In the genomic region with DNA sequence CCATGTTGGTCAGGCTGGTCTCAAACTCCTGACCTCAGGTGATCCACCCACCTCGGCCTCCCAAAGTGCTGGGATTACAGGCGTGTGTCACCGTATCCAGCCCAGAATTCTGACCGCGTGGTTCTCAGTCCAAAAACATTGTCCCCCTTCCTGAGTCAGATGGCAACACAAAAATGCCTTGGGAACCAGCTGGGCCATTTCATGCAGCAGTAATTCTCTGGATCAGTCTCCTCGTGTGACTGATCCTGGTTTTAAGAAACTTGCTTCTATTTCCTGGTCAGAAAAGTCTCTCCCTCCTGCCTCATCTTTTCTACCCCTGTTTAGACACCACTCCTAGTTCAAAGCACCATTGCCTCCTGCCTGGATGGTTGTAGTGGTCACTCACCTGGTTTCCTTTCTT, we compare ENCODE assay signal across 35 cellular contexts.
"Had no signal": no experiment of that assay in that cellular context is flagged by ENCODE, and none has a peak within 500 bp of the region (broad histone marks: within the 10 kb centered on the region; RNA-seq: fewer than 3 reads in every experiment).

No MANE protein-coding gene starts in this region.

- H3K4me3 ChIP-seq: adrenal gland, body of pancreas, breast epithelium, coronary artery had no signal

- H3K27me3 Mint-ChIP-seq: activated B cell treated with CpG ODN at 0.5 μM for 24 hours; activated CD4-positive, alpha-beta memory T cell treated with anti-CD3 and anti-CD28 coated beads for 36 hours; activated CD4-positive, alpha-beta T cell treated with anti-CD3 and anti-CD28 coated beads, Interleukin-2, amount 10 ng/mL, durations not matched to agents 24 days and 14 days; activated CD8-positive, alpha-beta T cell treated with anti-CD3 and anti-CD28 coated beads for 36 hours; activated T-helper 17 cell treated with anti-CD3 and anti-CD28 coated beads, Interleukin-2, amount 50 U/mL, for 72 hours had no signal

- H3K36me3 ChIP-seq: adrenal gland, brain microvascular endothelial cell, breast epithelium had no signal

- DNase-seq: activated B cell treated with CpG ODN at 0.5 μM for 24 hours; activated CD4-positive, alpha-beta memory T cell treated with anti-CD3 and anti-CD28 coated beads for 36 hours; activated CD4-positive, alpha-beta T cell treated with anti-CD3 and anti-CD28 coated beads for 4 hours; activated CD4-positive, alpha-beta T cell treated with anti-CD3 and anti-CD28 coated beads, Interleukin-2, amount 10 ng/mL, durations not matched to agents 24 days and 14 days; activated CD4-positive, alpha-beta T cell treated with anti-CD3 and anti-CD28 coated beads, Interleukin-2, amount 50 U/mL, for 1 hour; activated CD4-positive, alpha-beta T cell treated with anti-CD3 and anti-CD28 coated beads, Interleukin-2, amount 50 U/mL, for 4 hours; activated CD4-positive, CD25-positive, alpha-beta regulatory T cell treated with anti-CD3 and anti-CD28 coated beads, Interleukin-2, amount 50 U/mL, for 72 hours; activated CD8-positive, alpha-beta memory T cell treated with anti-CD3 and anti-CD28 coated beads, Interleukin-2, amount 50 U/mL, for 4 hours; activated CD8-positive, alpha-beta T cell treated with anti-CD3 and anti-CD28 coated beads for 36 hours; activated effector memory CD4-positive, alpha-beta T cell treated with anti-CD3 and anti-CD28 coated beads, Interleukin-2, amount 50 U/mL, for 16 hours; activated gamma-delta T cell treated with Interleukin-2 at 50 U/mL for 16 hours; activated naive CD4-positive, alpha-beta T cell; activated naive CD4-positive, alpha-beta T cell treated with anti-CD3 and anti-CD28 coated beads for 36 hours; activated naive CD4-positive, alpha-beta T cell treated with anti-CD3 and anti-CD28 coated beads, Interleukin-2, amount 50 U/mL, for 16 hours; activated naive CD8-positive, alpha-beta T cell treated with anti-CD3 and anti-CD28 coated beads for 36 hours; activated T-cell treated with anti-CD3 and anti-CD28 coated beads for 4 hours; activated T-cell treated with anti-CD3 and anti-CD28 coated beads, Interleukin-2, amount 50 U/mL, for 1 hour; activated T-cell treated with anti-CD3 and anti-CD28 coated beads, Interleukin-2, amount 50 U/mL, for 4 hours; activated T-cell treated with anti-CD3 and anti-CD28 coated beads, Interleukin-2, amount 50 U/mL, for 72 hours; adrenal gland; amniotic stem cell; aorta; body of pancreas; brain microvascular endothelial cell; central memory CD4-positive, alpha-beta T cell; cerebellar nuclear complex; T-helper 2 cell; T-helper 9 cell had no signal

- H3K27ac ChIP-seq: adrenal gland, body of pancreas, brain microvascular endothelial cell, breast epithelium, coronary artery, VCaP had no signal

- ATAC-seq: activated CD8-positive, alpha-beta T cell treated with anti-CD3 and anti-CD28 coated beads for 36 hours; activated naive CD4-positive, alpha-beta T cell treated with anti-CD3 and anti-CD28 coated beads, Interleukin-2, amount 50 U/mL, for 72 hours; activated T-cell treated with anti-CD3 and anti-CD28 coated beads, Interleukin-2, amount 50 U/mL, for 4 hours; activated T-cell treated with anti-CD3 and anti-CD28 coated beads, Interleukin-2, amount 50 U/mL, for 72 hours; activated T-helper 17 cell treated with anti-CD3 and anti-CD28 coated beads, Interleukin-2, amount 50 U/mL, for 72 hours; body of pancreas had no signal

- H3K4me1 ChIP-seq: body of pancreas, breast epithelium had no signal

- H3K4me1 Mint-ChIP-seq: activated B cell treated with CpG ODN at 0.5 μM for 24 hours; activated CD4-positive, alpha-beta T cell treated with anti-CD3 and anti-CD28 coated beads, Interleukin-2, amount 10 ng/mL, durations not matched to agents 24 days and 14 days; activated naive CD8-positive, alpha-beta T cell treated with anti-CD3 and anti-CD28 coated beads for 36 hours; activated T-helper 17 cell treated with anti-CD3 and anti-CD28 coated beads, Interleukin-2, amount 50 U/mL, for 72 hours had no signal

- H3K27me3 ChIP-seq: adrenal gland, body of pancreas, brain microvascular endothelial cell had no signal

- H3K9me3 ChIP-seq: adrenal gland had no signal

- H3K27ac Mint-ChIP-seq: activated B cell treated with CpG ODN at 0.5 μM for 24 hours; activated CD4-positive, alpha-beta memory T cell treated with anti-CD3 and anti-CD28 coated beads for 36 hours; activated CD4-positive, alpha-beta T cell treated with anti-CD3 and anti-CD28 coated beads, Interleukin-2, amount 10 ng/mL, durations not matched to agents 24 days and 14 days; activated CD8-positive, alpha-beta T cell treated with anti-CD3 and anti-CD28 coated beads for 36 hours; activated naive CD4-positive, alpha-beta T cell treated with anti-CD3 and anti-CD28 coated beads for 36 hours; activated naive CD4-positive, alpha-beta T cell treated with anti-CD3 and anti-CD28 coated beads, Interleukin-2, amount 50 U/mL, for 72 hours; activated naive CD8-positive, alpha-beta T cell treated with anti-CD3 and anti-CD28 coated beads for 36 hours; activated T-cell treated with anti-CD3 and anti-CD28 coated beads, Interleukin-2, amount 50 U/mL, for 72 hours; activated T-helper 1 cell treated with anti-CD3 and anti-CD28 coated beads, Interleukin-12 subunit alpha, Interleukin-12 subunit beta, Interleukin-2, Interleukin-4 antibody, amounts not matched to agents 30 ng/mL and 10 ng/mL and 1 ng/mL, durations not matched to agents 14 hours and 24 hours and 36 hours; activated T-helper 17 cell treated with anti-CD3 and anti-CD28 coated beads, Interleukin-2, amount 50 U/mL, for 72 hours; T-helper 2 cell treated with Interferon-gamma antibody and Interleukin-4, amounts not matched to agents 5 μg/mL and 100 μg/mL, for 36 hours had no signal

- H3K36me3 Mint-ChIP-seq: activated naive CD8-positive, alpha-beta T cell treated with anti-CD3 and anti-CD28 coated beads for 36 hours had no signal

- H3K4me3 Mint-ChIP-seq: activated B cell treated with CpG ODN at 0.5 μM for 24 hours; activated CD4-positive, alpha-beta memory T cell treated with anti-CD3 and anti-CD28 coated beads for 36 hours; activated CD4-positive, alpha-beta T cell treated with anti-CD3 and anti-CD28 coated beads, Interleukin-2, amount 10 ng/mL, durations not matched to agents 24 days and 14 days; activated CD8-positive, alpha-beta T cell treated with anti-CD3 and anti-CD28 coated beads for 36 hours; activated naive CD4-positive, alpha-beta T cell treated with anti-CD3 and anti-CD28 coated beads for 36 hours; activated naive CD8-positive, alpha-beta T cell treated with anti-CD3 and anti-CD28 coated beads for 36 hours; activated T-cell treated with anti-CD3 and anti-CD28 coated beads, Interleukin-2, amount 50 U/mL, for 4 hours; activated T-cell treated with anti-CD3 and anti-CD28 coated beads, Interleukin-2, amount 50 U/mL, for 72 hours; activated T-helper 1 cell treated with anti-CD3 and anti-CD28 coated beads, Interleukin-12 subunit alpha, Interleukin-12 subunit beta, Interleukin-2, Interleukin-4 antibody, amounts not matched to agents 30 ng/mL and 10 ng/mL and 1 ng/mL, durations not matched to agents 14 hours and 24 hours and 36 hours; activated T-helper 17 cell treated with anti-CD3 and anti-CD28 coated beads, Interleukin-2, amount 50 U/mL, for 72 hours; T-helper 2 cell treated with Interferon-gamma antibody and Interleukin-4, amounts not matched to agents 5 μg/mL and 100 μg/mL, for 36 hours had no signal
